ENCODE assay signal across 2 cellular contexts in genomic region chr21:36464590-36464989, GRCh38.
TF ChIP-seq lines count a peak whose summit lies in the region.

No MANE protein-coding gene starts in this region.

TF ChIP-seq in HEK293, 187 proteins besides CTCF, POLR2A, EP300 and RAD21 (continued from another document):
- TF ChIP-seq BCL6B (tag by site-specific recombination; IDR thresholded peaks at IDR 0.05) = no peak
- no peak for TF ChIP-seq ZNF518A (tag by site-specific recombination; conservative IDR thresholded peaks at IDR 0.05; ENCODE audit: low read depth)
- TF ChIP-seq ZNF529 (tag by site-specific recombination; IDR thresholded peaks at IDR 0.05; ENCODE audit: insufficient replicate concordance) = no peak

TF ChIP-seq in GM12878, 131 proteins besides CTCF, POLR2A, EP300 and RAD21 (continued from another document):
- TF ChIP-seq SKIL (IDR thresholded peaks at IDR 0.05; ENCODE audit: low read depth, poor library complexity, severe bottlenecking) = no peak
- no peak for TF ChIP-seq ZBTB33 (IDR thresholded peaks at IDR 0.05)
- no peak for TF ChIP-seq TAF1 (IDR thresholded peaks at IDR 0.05; ENCODE audit: borderline replicate concordance, low read depth, low read length)
- no peak for TF ChIP-seq RAD51 (IDR thresholded peaks at IDR 0.05)
- no peak for TF ChIP-seq IKZF1 (conservative IDR thresholded peaks at IDR 0.05)
- TF ChIP-seq SMAD1 (IDR thresholded peaks at IDR 0.05; ENCODE audit: low read depth, partially characterized antibody) = no peak
- TF ChIP-seq KAT2A (conservative IDR thresholded peaks at IDR 0.05; ENCODE audit: control insufficient read depth, low read depth, low read length) = no peak
- no peak for TF ChIP-seq ZNF687 (IDR thresholded peaks at IDR 0.05)
- no peak for TF ChIP-seq MEF2B (IDR thresholded peaks at IDR 0.05; ENCODE audit: partially characterized antibody, poor library complexity, severe bottlenecking)
